1 cellular context compared by ENCODE assay signal in the genomic region with DNA sequence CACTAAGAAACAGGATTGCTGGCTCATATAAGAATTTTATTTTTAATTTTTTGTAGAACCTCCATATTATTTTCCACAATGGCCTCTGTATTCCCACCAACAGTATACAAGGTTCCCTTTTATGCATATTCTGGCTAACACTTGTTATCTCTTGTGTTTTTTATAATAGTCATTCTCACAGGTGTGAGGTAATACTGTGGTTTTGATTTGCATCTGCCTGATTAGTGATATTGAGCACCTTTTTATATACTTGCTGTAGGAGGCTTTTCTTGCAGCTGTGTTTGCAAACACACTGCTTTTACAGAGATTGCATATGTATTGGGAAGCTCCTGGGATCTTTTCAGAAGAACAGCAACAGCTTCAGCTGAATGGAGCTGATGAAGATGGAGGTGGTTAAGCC.
TF ChIP-seq lines count a peak whose summit lies in the region.

No MANE protein-coding gene starts in this region.

TF ChIP-seq in GM12878, 131 proteins besides CTCF, POLR2A, EP300 and RAD21 (continues in another document):
- TF ChIP-seq, protein P1, sequence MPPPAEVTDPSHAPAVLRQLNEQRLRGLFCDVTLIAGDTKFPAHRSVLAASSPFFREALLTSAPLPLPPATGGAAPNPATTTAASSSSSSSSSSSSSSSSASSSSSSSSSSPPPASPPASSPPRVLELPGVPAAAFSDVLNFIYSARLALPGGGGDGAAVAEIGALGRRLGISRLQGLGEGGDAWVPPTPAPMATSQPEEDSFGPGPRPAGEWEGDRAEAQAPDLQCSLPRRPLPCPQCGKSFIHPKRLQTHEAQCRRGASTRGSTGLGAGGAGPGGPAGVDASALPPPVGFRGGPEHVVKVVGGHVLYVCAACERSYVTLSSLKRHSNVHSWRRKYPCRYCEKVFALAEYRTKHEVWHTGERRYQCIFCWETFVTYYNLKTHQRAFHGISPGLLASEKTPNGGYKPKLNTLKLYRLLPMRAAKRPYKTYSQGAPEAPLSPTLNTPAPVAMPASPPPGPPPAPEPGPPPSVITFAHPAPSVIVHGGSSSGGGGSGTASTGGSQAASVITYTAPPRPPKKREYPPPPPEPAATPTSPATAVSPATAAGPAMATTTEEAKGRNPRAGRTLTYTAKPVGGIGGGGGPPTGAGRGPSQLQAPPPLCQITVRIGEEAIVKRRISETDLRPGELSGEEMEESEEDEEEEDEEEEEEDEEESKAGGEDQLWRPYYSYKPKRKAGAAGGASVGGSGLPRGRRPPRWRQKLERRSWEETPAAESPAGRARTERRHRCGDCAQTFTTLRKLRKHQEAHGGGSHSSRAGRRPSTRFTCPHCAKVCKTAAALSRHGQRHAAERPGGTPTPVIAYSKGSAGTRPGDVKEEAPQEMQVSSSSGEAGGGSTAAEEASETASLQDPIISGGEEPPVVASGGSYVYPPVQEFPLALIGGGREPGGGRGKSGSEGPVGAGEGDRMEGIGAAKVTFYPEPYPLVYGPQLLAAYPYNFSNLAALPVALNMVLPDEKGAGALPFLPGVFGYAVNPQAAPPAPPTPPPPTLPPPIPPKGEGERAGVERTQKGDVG (CRISPR knock-in tag; IDR thresholded peaks at IDR 0.05) = no peak
- TF ChIP-seq DPF2 (IDR thresholded peaks at IDR 0.05) (peak; percentile 56; the same call in 1 of the 2 replicates), MYC (IDR thresholded peaks at IDR 0.05; ENCODE audit: insufficient read depth, insufficient read length, insufficient replicate concordance, low read length, severe bottlenecking) (no peak), RAD51 (IDR thresholded peaks at IDR 0.05) (no peak), SMARCA5 (IDR thresholded peaks at IDR 0.05) (no peak), RUNX3 (IDR thresholded peaks at IDR 0.05; ENCODE audit: low read length) (peak; percentile 86), CHD1 (IDR thresholded peaks at IDR 0.05; ENCODE audit: low read depth, low read length) (no peak), FOS (IDR thresholded peaks at IDR 0.05; ENCODE audit: borderline replicate concordance, extremely low read depth, insufficient read length) (no peak), POU2F2 (IDR thresholded peaks at IDR 0.05; ENCODE audit: borderline replicate concordance, low read depth, low read length) (peak; percentile 58; the same call in 1 of the 3 replicates), RBBP5 (conservative IDR thresholded peaks at IDR 0.05) (no peak), ZNF24 (IDR thresholded peaks at IDR 0.05) (0 out of 2 replicates have a peak, but pooled peaks have one; percentile 24), NFIC (IDR thresholded peaks at IDR 0.05; ENCODE audit: low read depth, low read length) (peak; percentile 55; the same call in 1 of the 2 replicates), YBX1 (IDR thresholded peaks at IDR 0.05) (no peak), IKZF1 (conservative IDR thresholded peaks at IDR 0.05) (peak; percentile 29; the same call in 1 of the 2 replicates), CREM (IDR thresholded peaks at IDR 0.05; ENCODE audit: low read depth) (peak; percentile 43; the same call in 1 of the 2 replicates), CHD2 (IDR thresholded peaks at IDR 0.05; ENCODE audit: borderline replicate concordance, low read depth, low read length) (no peak), MEF2B (IDR thresholded peaks at IDR 0.05; ENCODE audit: partially characterized antibody, poor library complexity, severe bottlenecking) (peak; percentile 49), NRF1 (conservative IDR thresholded peaks at IDR 0.05; ENCODE audit: low read depth, low read length) (no peak), GATAD2B (conservative IDR thresholded peaks at IDR 0.05; ENCODE audit: low read depth) (no peak), NR2C1 (IDR thresholded peaks at IDR 0.05) (no peak), BRCA1 (IDR thresholded peaks at IDR 0.05; ENCODE audit: low read depth, low read length) (no peak), NFXL1 (IDR thresholded peaks at IDR 0.05; ENCODE audit: borderline replicate concordance) (no peak), CREB1 (IDR thresholded peaks at IDR 0.05; ENCODE audit: low read depth) (no peak), IKZF2 (IDR thresholded peaks at IDR 0.05) (peak in 1 of 2 experiments; percentile 51; a peak in 2 of 4 replicates), ZNF217 (IDR thresholded peaks at IDR 0.05) (no peak), CEBPB (IDR thresholded peaks at IDR 0.05; ENCODE audit: borderline replicate concordance in 1 of 2, low read depth in 2 of 2, low read length in 2 of 2) (no peak), SREBF1 (IDR thresholded peaks at IDR 0.05; ENCODE audit: low read length) (no peak), LARP7 (IDR thresholded peaks at IDR 0.05) (no peak), STAT1 (conservative IDR thresholded peaks at IDR 0.05) (no peak), RB1 (IDR thresholded peaks at IDR 0.05; ENCODE audit: borderline replicate concordance) (no peak), SREBF2 (IDR thresholded peaks at IDR 0.05; ENCODE audit: low read length) (no peak), JUNB (IDR thresholded peaks at IDR 0.05) (peak; percentile 57), ZBED1 (IDR thresholded peaks at IDR 0.05; ENCODE audit: borderline replicate concordance) (0 out of 2 replicates have a peak, but pooled peaks have one; percentile 25), MTA2 (IDR thresholded peaks at IDR 0.05; ENCODE audit: low read depth) (peak; percentile 63; the same call in 1 of the 2 replicates), SUZ12 (IDR thresholded peaks at IDR 0.05; ENCODE audit: unreplicated experiment) (no peak), SMC3 (IDR thresholded peaks at IDR 0.05; ENCODE audit: borderline replicate concordance, low read length) (no peak), NR2C2 (IDR thresholded peaks at IDR 0.05; ENCODE audit: borderline replicate concordance, control insufficient read depth, insufficient read length, low read depth) (no peak), ETV6 (conservative IDR thresholded peaks at IDR 0.05 in 1 of 2, IDR thresholded peaks at IDR 0.05 in 1 of 2; ENCODE audit: borderline replicate concordance in 1 of 2, low read depth in 1 of 2) (no peak), CBX5 (IDR thresholded peaks at IDR 0.05; ENCODE audit: low read depth) (no peak), PAX5 (IDR thresholded peaks at IDR 0.05; ENCODE audit: borderline replicate concordance, low read depth, low read length) (no peak), ATF7 (IDR thresholded peaks at IDR 0.05; ENCODE audit: low read depth) (peak; percentile 76), JUND (IDR thresholded peaks at IDR 0.05; ENCODE audit: low read depth, low read length) (no peak)
- TF ChIP-seq, protein P2, sequence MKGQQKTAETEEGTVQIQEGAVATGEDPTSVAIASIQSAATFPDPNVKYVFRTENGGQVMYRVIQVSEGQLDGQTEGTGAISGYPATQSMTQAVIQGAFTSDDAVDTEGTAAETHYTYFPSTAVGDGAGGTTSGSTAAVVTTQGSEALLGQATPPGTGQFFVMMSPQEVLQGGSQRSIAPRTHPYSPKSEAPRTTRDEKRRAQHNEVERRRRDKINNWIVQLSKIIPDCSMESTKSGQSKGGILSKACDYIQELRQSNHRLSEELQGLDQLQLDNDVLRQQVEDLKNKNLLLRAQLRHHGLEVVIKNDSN (IDR thresholded peaks at IDR 0.05; ENCODE audit: borderline replicate concordance, extremely low read length, insufficient read depth, low read depth, low read length) = no peak
- TF ChIP-seq, protein P3, sequence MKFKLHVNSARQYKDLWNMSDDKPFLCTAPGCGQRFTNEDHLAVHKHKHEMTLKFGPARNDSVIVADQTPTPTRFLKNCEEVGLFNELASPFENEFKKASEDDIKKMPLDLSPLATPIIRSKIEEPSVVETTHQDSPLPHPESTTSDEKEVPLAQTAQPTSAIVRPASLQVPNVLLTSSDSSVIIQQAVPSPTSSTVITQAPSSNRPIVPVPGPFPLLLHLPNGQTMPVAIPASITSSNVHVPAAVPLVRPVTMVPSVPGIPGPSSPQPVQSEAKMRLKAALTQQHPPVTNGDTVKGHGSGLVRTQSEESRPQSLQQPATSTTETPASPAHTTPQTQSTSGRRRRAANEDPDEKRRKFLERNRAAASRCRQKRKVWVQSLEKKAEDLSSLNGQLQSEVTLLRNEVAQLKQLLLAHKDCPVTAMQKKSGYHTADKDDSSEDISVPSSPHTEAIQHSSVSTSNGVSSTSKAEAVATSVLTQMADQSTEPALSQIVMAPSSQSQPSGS (IDR thresholded peaks at IDR 0.05; ENCODE audit: low read length) = 0 out of 2 replicates have a peak, but pooled peaks have one; percentile 41
- TF ChIP-seq, protein P4, sequence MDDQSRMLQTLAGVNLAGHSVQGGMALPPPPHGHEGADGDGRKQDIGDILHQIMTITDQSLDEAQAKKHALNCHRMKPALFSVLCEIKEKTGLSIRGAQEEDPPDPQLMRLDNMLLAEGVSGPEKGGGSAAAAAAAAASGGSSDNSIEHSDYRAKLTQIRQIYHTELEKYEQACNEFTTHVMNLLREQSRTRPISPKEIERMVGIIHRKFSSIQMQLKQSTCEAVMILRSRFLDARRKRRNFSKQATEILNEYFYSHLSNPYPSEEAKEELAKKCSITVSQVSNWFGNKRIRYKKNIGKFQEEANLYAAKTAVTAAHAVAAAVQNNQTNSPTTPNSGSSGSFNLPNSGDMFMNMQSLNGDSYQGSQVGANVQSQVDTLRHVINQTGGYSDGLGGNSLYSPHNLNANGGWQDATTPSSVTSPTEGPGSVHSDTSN (IDR thresholded peaks at IDR 0.05; ENCODE audit: insufficient replicate concordance, low read depth, low read length) = no peak
- TF ChIP-seq, protein P5, sequence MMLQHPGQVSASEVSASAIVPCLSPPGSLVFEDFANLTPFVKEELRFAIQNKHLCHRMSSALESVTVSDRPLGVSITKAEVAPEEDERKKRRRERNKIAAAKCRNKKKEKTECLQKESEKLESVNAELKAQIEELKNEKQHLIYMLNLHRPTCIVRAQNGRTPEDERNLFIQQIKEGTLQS (IDR thresholded peaks at IDR 0.05; ENCODE audit: borderline replicate concordance, extremely low read depth, low read depth, low read length) = no peak
- TF ChIP-seq, protein P6, sequence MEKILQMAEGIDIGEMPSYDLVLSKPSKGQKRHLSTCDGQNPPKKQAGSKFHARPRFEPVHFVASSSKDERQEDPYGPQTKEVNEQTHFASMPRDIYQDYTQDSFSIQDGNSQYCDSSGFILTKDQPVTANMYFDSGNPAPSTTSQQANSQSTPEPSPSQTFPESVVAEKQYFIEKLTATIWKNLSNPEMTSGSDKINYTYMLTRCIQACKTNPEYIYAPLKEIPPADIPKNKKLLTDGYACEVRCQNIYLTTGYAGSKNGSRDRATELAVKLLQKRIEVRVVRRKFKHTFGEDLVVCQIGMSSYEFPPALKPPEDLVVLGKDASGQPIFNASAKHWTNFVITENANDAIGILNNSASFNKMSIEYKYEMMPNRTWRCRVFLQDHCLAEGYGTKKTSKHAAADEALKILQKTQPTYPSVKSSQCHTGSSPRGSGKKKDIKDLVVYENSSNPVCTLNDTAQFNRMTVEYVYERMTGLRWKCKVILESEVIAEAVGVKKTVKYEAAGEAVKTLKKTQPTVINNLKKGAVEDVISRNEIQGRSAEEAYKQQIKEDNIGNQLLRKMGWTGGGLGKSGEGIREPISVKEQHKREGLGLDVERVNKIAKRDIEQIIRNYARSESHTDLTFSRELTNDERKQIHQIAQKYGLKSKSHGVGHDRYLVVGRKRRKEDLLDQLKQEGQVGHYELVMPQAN (conservative IDR thresholded peaks at IDR 0.05) = no peak
- TF ChIP-seq, protein P7, sequence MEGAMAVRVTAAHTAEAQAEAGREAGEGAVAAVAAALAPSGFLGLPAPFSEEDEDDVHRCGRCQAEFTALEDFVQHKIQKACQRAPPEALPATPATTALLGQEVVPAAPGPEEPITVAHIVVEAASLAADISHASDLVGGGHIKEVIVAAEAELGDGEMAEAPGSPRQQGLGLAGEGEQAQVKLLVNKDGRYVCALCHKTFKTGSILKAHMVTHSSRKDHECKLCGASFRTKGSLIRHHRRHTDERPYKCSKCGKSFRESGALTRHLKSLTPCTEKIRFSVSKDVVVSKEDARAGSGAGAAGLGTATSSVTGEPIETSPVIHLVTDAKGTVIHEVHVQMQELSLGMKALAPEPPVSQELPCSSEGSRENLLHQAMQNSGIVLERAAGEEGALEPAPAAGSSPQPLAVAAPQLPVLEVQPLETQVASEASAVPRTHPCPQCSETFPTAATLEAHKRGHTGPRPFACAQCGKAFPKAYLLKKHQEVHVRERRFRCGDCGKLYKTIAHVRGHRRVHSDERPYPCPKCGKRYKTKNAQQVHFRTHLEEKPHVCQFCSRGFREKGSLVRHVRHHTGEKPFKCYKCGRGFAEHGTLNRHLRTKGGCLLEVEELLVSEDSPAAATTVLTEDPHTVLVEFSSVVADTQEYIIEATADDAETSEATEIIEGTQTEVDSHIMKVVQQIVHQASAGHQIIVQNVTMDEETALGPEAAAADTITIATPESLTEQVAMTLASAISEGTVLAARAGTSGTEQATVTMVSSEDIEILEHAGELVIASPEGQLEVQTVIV (IDR thresholded peaks at IDR 0.05; ENCODE audit: borderline replicate concordance, partially characterized antibody) = no peak
- TF ChIP-seq, protein P8, sequence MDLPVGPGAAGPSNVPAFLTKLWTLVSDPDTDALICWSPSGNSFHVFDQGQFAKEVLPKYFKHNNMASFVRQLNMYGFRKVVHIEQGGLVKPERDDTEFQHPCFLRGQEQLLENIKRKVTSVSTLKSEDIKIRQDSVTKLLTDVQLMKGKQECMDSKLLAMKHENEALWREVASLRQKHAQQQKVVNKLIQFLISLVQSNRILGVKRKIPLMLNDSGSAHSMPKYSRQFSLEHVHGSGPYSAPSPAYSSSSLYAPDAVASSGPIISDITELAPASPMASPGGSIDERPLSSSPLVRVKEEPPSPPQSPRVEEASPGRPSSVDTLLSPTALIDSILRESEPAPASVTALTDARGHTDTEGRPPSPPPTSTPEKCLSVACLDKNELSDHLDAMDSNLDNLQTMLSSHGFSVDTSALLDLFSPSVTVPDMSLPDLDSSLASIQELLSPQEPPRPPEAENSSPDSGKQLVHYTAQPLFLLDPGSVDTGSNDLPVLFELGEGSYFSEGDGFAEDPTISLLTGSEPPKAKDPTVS (IDR thresholded peaks at IDR 0.05; ENCODE audit: low read depth, low read length) = no peak
- TF ChIP-seq, protein P9, sequence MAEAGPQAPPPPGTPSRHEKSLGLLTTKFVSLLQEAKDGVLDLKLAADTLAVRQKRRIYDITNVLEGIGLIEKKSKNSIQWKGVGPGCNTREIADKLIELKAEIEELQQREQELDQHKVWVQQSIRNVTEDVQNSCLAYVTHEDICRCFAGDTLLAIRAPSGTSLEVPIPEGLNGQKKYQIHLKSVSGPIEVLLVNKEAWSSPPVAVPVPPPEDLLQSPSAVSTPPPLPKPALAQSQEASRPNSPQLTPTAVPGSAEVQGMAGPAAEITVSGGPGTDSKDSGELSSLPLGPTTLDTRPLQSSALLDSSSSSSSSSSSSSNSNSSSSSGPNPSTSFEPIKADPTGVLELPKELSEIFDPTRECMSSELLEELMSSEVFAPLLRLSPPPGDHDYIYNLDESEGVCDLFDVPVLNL (IDR thresholded peaks at IDR 0.05; ENCODE audit: low read depth, low read length) = no peak
- TF ChIP-seq, protein P10, sequence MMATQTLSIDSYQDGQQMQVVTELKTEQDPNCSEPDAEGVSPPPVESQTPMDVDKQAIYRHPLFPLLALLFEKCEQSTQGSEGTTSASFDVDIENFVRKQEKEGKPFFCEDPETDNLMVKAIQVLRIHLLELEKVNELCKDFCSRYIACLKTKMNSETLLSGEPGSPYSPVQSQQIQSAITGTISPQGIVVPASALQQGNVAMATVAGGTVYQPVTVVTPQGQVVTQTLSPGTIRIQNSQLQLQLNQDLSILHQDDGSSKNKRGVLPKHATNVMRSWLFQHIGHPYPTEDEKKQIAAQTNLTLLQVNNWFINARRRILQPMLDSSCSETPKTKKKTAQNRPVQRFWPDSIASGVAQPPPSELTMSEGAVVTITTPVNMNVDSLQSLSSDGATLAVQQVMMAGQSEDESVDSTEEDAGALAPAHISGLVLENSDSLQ (IDR thresholded peaks at IDR 0.05) = no peak
- TF ChIP-seq, protein P11, sequence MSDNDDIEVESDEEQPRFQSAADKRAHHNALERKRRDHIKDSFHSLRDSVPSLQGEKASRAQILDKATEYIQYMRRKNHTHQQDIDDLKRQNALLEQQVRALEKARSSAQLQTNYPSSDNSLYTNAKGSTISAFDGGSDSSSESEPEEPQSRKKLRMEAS (IDR thresholded peaks at IDR 0.05; ENCODE audit: low read depth, low read length) = no peak
